Comparison of ENCODE assay signal across 1 cellular context in genomic region chr1:212284744-212285684, GRCh38.
TF ChIP-seq lines count a peak whose summit lies in the region.

Gene PPP2R5A, plus strand, starts transcription at chr1:212285410. Its CDS starts 701 bp downstream, at chr1:212286111.

TF ChIP-seq in HCT116, 20 proteins besides CTCF, POLR2A, EP300 and RAD21 (continued from another document):
- TF ChIP-seq, protein P1, sequence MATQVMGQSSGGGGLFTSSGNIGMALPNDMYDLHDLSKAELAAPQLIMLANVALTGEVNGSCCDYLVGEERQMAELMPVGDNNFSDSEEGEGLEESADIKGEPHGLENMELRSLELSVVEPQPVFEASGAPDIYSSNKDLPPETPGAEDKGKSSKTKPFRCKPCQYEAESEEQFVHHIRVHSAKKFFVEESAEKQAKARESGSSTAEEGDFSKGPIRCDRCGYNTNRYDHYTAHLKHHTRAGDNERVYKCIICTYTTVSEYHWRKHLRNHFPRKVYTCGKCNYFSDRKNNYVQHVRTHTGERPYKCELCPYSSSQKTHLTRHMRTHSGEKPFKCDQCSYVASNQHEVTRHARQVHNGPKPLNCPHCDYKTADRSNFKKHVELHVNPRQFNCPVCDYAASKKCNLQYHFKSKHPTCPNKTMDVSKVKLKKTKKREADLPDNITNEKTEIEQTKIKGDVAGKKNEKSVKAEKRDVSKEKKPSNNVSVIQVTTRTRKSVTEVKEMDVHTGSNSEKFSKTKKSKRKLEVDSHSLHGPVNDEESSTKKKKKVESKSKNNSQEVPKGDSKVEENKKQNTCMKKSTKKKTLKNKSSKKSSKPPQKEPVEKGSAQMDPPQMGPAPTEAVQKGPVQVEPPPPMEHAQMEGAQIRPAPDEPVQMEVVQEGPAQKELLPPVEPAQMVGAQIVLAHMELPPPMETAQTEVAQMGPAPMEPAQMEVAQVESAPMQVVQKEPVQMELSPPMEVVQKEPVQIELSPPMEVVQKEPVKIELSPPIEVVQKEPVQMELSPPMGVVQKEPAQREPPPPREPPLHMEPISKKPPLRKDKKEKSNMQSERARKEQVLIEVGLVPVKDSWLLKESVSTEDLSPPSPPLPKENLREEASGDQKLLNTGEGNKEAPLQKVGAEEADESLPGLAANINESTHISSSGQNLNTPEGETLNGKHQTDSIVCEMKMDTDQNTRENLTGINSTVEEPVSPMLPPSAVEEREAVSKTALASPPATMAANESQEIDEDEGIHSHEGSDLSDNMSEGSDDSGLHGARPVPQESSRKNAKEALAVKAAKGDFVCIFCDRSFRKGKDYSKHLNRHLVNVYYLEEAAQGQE (IDR thresholded peaks at IDR 0.05; ENCODE audit: low read depth), result no peak
- peak; percentile 34 for TF ChIP-seq ZBTB33 (IDR thresholded peaks at IDR 0.05; ENCODE audit: extremely low read depth, insufficient replicate concordance, low read length)
TF ChIP-seq in HCT116: peak in this region for 10.
